14 cellular contexts compared by ENCODE assay signal in the genomic region with DNA sequence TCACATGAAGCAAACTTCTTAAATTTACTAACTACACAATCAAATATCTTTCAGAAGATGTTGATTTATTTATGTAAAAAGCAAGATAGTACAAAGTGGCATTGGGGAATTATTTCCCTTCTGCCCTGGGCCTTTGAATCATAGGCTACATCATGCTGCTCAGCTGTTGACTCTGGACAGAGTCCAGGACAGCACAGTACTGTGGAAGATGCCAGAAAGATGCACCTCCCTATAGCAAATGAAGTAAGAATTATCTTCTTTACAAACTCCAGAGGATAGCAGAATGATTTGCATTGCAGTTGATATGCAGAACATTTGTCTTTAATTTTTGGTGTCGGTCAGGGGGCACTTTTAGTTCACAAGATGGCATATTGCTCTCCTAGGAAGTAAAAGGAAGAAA.
DNase-seq lines count a peak whose midpoint lies in the region; ATAC-seq and TF ChIP-seq lines count a peak whose summit lies in the region.
"Had no signal": no experiment of that assay in that cellular context is flagged by ENCODE, and none has a peak within 500 bp of the region (broad histone marks: within the 10 kb centered on the region; RNA-seq: fewer than 3 reads in every experiment).

No MANE protein-coding gene starts in this region.

- no peaks in the 10 kb centered on the region for H3K9me3 ChIP-seq in right lobe of liver
- H3K9me3 ChIP-seq: esophagus squamous epithelium, neutrophil had no signal

- peak in 3 of 4 donors; percentile 43 to 97 (median 66) for ATAC-seq in right lobe of liver
- ATAC-seq in HG02840 (IDR thresholded peaks at IDR 0.05; ENCODE audit: low FRiP score, unreplicated experiment) = no peak
- ATAC-seq: left colon; stimulated activated naive B cell treated with anti-CD40 and anti-IgM and Interleukin-4, amounts not matched to agents 10 μg/mL and 1 μg/mL and 100 μg/mL, for 72 hours had no signal

- WGBS in right lobe of liver (ENCODE audit: insufficient coverage, low coverage, low lambda C conversion rate, missing lambda C conversion rate) = 69% methylated on average over 1 of the region's 1 CpG

- no peaks in the 10 kb centered on the region for H3K36me3 ChIP-seq in right lobe of liver
- H3K36me3 ChIP-seq: esophagus squamous epithelium, neutrophil had no signal

- no peak for TF ChIP-seq POLR2A in right lobe of liver (IDR thresholded peaks at IDR 0.05)

- no peak overlapping the region for H3K27ac ChIP-seq in right lobe of liver
- H3K27ac ChIP-seq: esophagus squamous epithelium, neutrophil had no signal

- TF ChIP-seq CTCF in cardiac fibroblast (IDR thresholded peaks at IDR 0.05; ENCODE audit: low read depth, low read length) = no peak
- TF ChIP-seq CTCF in right lobe of liver (IDR thresholded peaks at IDR 0.05) = no peak

- intact Hi-C loops in right lobe of liver (cut with DNase I) = no loop called here

- no peaks in the 10 kb centered on the region for H3K4me1 ChIP-seq in right lobe of liver
- H3K4me1 ChIP-seq: esophagus squamous epithelium had no signal

- H3K27me3 ChIP-seq in right lobe of liver = no peaks in the 10 kb centered on the region
- H3K27me3 ChIP-seq: esophagus squamous epithelium, neutrophil had no signal

- H3K4me3 ChIP-seq in cardiac fibroblast (replicated peaks in 1 of 2; ENCODE audit: low read depth in 2 of 2, low read length in 2 of 2) (no peak overlapping the region), right lobe of liver (no peak overlapping the region)
- H3K4me3 ChIP-seq: esophagus squamous epithelium had no signal

- DNase-seq in AG20443 (ENCODE audit: low spot score) = peak; percentile 64
- DNase-seq in M059J (ENCODE audit: low read depth) = peak; percentile 8
- DNase-seq in cardiac fibroblast (ENCODE audit: low read depth in 2 of 2) = peak; percentile 64 to 80
- DNase-seq in right lobe of liver = no peak
- DNase-seq in activated effector memory CD4-positive, alpha-beta T cell treated with Interleukin-2 at 50 U/mL for 16 hours = no peak
- DNase-seq in NCI-H1048 (lab: John Stamatoyannopoulos, UW) = no peak
- DNase-seq in stimulated activated CD4-positive, alpha-beta T cell treated with anti-CD3 and anti-CD28 coated beads, Interleukin-4, amount 100 ng/mL, for 24 hours = no peak
- DNase-seq: C1 segment of cervical spinal cord; esophagus squamous epithelium; left colon; stimulated activated naive B cell treated with anti-CD40 and anti-IgM and Interleukin-4, amounts not matched to agents 10 μg/mL and 1 μg/mL and 100 μg/mL, for 72 hours; SW 1271 had no signal

Comparison
In these comparisons a context has a peak if more than half of its experiments do, and no peak if none do; other contexts are left out.
1. DNase-seq: peak in AG20443 (single experiment), M059J (single experiment) and cardiac fibroblast (2 of 2); none in right lobe of liver (0 of 3), activated effector memory CD4-positive, alpha-beta T cell treated with Interleukin-2 at 50 U/mL for 16 hours (single experiment), NCI-H1048 (single experiment) and stimulated activated CD4-positive, alpha-beta T cell treated with anti-CD3 and anti-CD28 coated beads, Interleukin-4, amount 100 ng/mL, for 24 hours (single experiment).